ENCODE assay signal across 22 cellular contexts in the genomic region with DNA sequence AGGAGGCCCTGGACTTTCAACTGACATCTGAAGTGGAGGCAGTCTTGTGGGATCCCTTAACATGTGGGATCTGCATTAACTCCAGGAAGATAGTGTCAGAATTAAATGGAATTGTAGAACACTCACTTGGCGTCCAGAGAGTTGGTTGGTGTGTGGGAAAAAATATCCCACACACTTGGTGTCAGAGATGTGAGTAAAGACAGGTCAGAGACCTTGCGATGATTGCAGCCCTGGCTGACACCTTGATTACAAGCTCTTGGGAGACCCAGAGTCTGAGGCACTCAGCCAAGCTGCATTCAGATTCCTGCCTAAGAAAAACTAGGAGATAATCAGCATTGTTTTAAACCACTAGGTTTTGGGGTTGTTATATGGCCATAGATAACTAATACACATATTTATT. TPM values are rescaled to one million over a fixed set of nuclear protein-coding genes. Genes with fewer than 3 reads are reported as not detected.
DNase-seq lines count a peak whose midpoint lies in the region; ATAC-seq and TF ChIP-seq lines count a peak whose summit lies in the region.
"Had no signal": no experiment of that assay in that cellular context is flagged by ENCODE, and none has a peak within 500 bp of the region (broad histone marks: within the 10 kb centered on the region; RNA-seq: fewer than 3 reads in every experiment).

No MANE protein-coding gene starts in this region.

- peak overlapping the region in 6 of 11 experiments; percentile 13 to 61 (median 32); a peak in 9 of 22 replicates for H3K27ac ChIP-seq in BLaER1 treated with 17β-estradiol and CSF1 and Interleukin-3, amounts not matched to agents 10 nM and 100 nM
- H3K27ac ChIP-seq in endodermal cell (ENCODE audit: low read depth, low read length) (no peak overlapping the region), gastroesophageal sphincter (peak overlapping the region in 1 of 4 donors; percentile 29)
- H3K27ac ChIP-seq: upper lobe of right lung had no signal

- H3K9me3 Mint-ChIP-seq in endodermal cell (no peaks in the 10 kb centered on the region), nephron progenitor cell (peaks cover 3% of the 10 kb centered on the region)
- H3K9me3 Mint-ChIP-seq: activated CD4-positive, alpha-beta memory T cell treated with anti-CD3 and anti-CD28 coated beads, Interleukin-2, amount 10 ng/mL, durations not matched to agents 7 days and 5 days; activated naive CD4-positive, alpha-beta T cell treated with anti-CD3 and anti-CD28 coated beads for 36 hours; CD8-positive, alpha-beta T cell; mesothelial cell of epicardium; natural killer cell had no signal

- H3K36me3 ChIP-seq in BLaER1 treated with 17β-estradiol and CSF1 and Interleukin-3, amounts not matched to agents 10 nM and 100 nM = no peaks in the 10 kb centered on the region
- H3K36me3 ChIP-seq in endodermal cell (ENCODE audit: control insufficient read depth, insufficient read depth, low read length) (no peaks in the 10 kb centered on the region), gastroesophageal sphincter (no peaks in the 10 kb centered on the region)
- H3K36me3 ChIP-seq: sigmoid colon, upper lobe of right lung had no signal

- H3K4me3 Mint-ChIP-seq in endodermal cell (no peak overlapping the region), nephron progenitor cell (no peak overlapping the region)
- H3K4me3 Mint-ChIP-seq: activated CD4-positive, alpha-beta memory T cell treated with anti-CD3 and anti-CD28 coated beads, Interleukin-2, amount 10 ng/mL, durations not matched to agents 7 days and 5 days; activated naive CD4-positive, alpha-beta T cell treated with anti-CD3 and anti-CD28 coated beads for 36 hours; CD8-positive, alpha-beta T cell; mesothelial cell of epicardium; natural killer cell had no signal

- H3K4me3 ChIP-seq in BLaER1 treated with 17β-estradiol and CSF1 and Interleukin-3, amounts not matched to agents 10 nM and 100 nM = no peak overlapping the region
- H3K4me3 ChIP-seq in endodermal cell (ENCODE audit: low read length) = no peak overlapping the region
- H3K4me3 ChIP-seq in gastroesophageal sphincter = no peak overlapping the region
- H3K4me3 ChIP-seq: sigmoid colon, upper lobe of right lung had no signal

- no peak for TF ChIP-seq EP300 in gastroesophageal sphincter (IDR thresholded peaks at IDR 0.05)

- H3K27me3 ChIP-seq in BLaER1 treated with 17β-estradiol and CSF1 and Interleukin-3, amounts not matched to agents 10 nM and 100 nM = no peaks in the 10 kb centered on the region
- H3K27me3 ChIP-seq in endodermal cell (ENCODE audit: control insufficient read depth, insufficient read depth, low read length, poor library complexity, severe bottlenecking) = no peaks in the 10 kb centered on the region
- no peaks in the 10 kb centered on the region for H3K27me3 ChIP-seq in gastroesophageal sphincter
- H3K27me3 ChIP-seq: sigmoid colon, upper lobe of right lung had no signal

- WGBS in endodermal cell (ENCODE audit: insufficient coverage in 1 of 2, insufficient read length in 1 of 2), 2 experiments = 71% methylated on average over 2 of the region's 2 CpGs; no CpG with 5 or more reads in 1 of the 2 experiments
- 24 to 67% methylated on average over 1 to 2 of the region's 2 CpGs for WGBS in gastroesophageal sphincter (ENCODE audit: low coverage in 1 of 2), 2 donors

- H3K36me3 Mint-ChIP-seq in endodermal cell (ENCODE audit: low read depth) (no peaks in the 10 kb centered on the region), nephron progenitor cell (ENCODE audit: low read depth) (no peaks in the 10 kb centered on the region)
- H3K36me3 Mint-ChIP-seq: CD8-positive, alpha-beta T cell; mesothelial cell of epicardium; natural killer cell had no signal

- H3K4me1 ChIP-seq in BLaER1 treated with 17β-estradiol and CSF1 and Interleukin-3, amounts not matched to agents 10 nM and 100 nM = peaks cover 46 to 68% (median 61%) of the 10 kb centered on the region in 10 experiments
- H3K4me1 ChIP-seq in endodermal cell (ENCODE audit: control insufficient read depth, insufficient read depth, low read length) = peaks cover 9% of the 10 kb centered on the region
- H3K4me1 ChIP-seq in gastroesophageal sphincter = peaks cover 0 to 21% (median 0%) of the 10 kb centered on the region in 3 donors

- peaks cover 2% of the 10 kb centered on the region for H3K27me3 Mint-ChIP-seq in endodermal cell (ENCODE audit: insufficient read depth)
- no peaks in the 10 kb centered on the region for H3K27me3 Mint-ChIP-seq in nephron progenitor cell (ENCODE audit: low read depth, poor library complexity)

- TF ChIP-seq POLR2A in erythroblast (IDR thresholded peaks at IDR 0.05; ENCODE audit: low read length) (no peak), gastroesophageal sphincter (IDR thresholded peaks at IDR 0.05) (no peak)

- peak overlapping the region; percentile 55 to 90 (median 79); a peak in 21 of 22 replicates for H3K4me2 ChIP-seq in BLaER1 treated with 17β-estradiol and CSF1 and Interleukin-3, amounts not matched to agents 10 nM and 100 nM

- no peak overlapping the region for H3K9ac ChIP-seq in BLaER1 treated with 17β-estradiol and CSF1 and Interleukin-3, amounts not matched to agents 10 nM and 100 nM
- H3K9ac ChIP-seq in endodermal cell (ENCODE audit: extremely low read depth, low read length, poor library complexity, severe bottlenecking) = no peak overlapping the region

- ATAC-seq in gastroesophageal sphincter (no peak), HG03378 (IDR thresholded peaks at IDR 0.05; ENCODE audit: unreplicated experiment) (no peak)
- ATAC-seq: CD8-positive, alpha-beta T cell; left colon; upper lobe of right lung had no signal

- H3K4me1 Mint-ChIP-seq in endodermal cell (peaks cover 24% of the 10 kb centered on the region), nephron progenitor cell (peaks cover 48% of the 10 kb centered on the region)
- H3K4me1 Mint-ChIP-seq: natural killer cell had no signal

- no peaks in the 10 kb centered on the region for H4K20me1 ChIP-seq in BLaER1 treated with 17β-estradiol and CSF1 and Interleukin-3, amounts not matched to agents 10 nM and 100 nM

- no peaks in the 10 kb centered on the region for H3K9me3 ChIP-seq in BLaER1 treated with 17β-estradiol and CSF1 and Interleukin-3, amounts not matched to agents 10 nM and 100 nM (replicated peaks in 1 of 11)
- H3K9me3 ChIP-seq in endodermal cell (ENCODE audit: control insufficient read depth, low read length) = no peaks in the 10 kb centered on the region
- H3K9me3 ChIP-seq in gastroesophageal sphincter = no peaks in the 10 kb centered on the region
- H3K9me3 ChIP-seq: sigmoid colon, upper lobe of right lung had no signal

- H3K27ac Mint-ChIP-seq in endodermal cell (peak overlapping the region; percentile 48), nephron progenitor cell (peak overlapping the region; percentile 78)
- H3K27ac Mint-ChIP-seq: activated CD4-positive, alpha-beta memory T cell treated with anti-CD3 and anti-CD28 coated beads, Interleukin-2, amount 10 ng/mL, durations not matched to agents 7 days and 5 days; activated naive CD4-positive, alpha-beta T cell treated with anti-CD3 and anti-CD28 coated beads for 36 hours; CD8-positive, alpha-beta T cell; mesothelial cell of epicardium; natural killer cell had no signal

- DNase-seq in M059J (ENCODE audit: low read depth) (peak; percentile 23), endodermal cell (no peak), nephron progenitor cell (no peak), erythroblast (lab: John Stamatoyannopoulos, UW) (no peak)
- DNase-seq: activated CD4-positive, alpha-beta memory T cell treated with anti-CD3 and anti-CD28 coated beads, Interleukin-2, amount 10 ng/mL, durations not matched to agents 7 days and 5 days; activated T-cell treated with anti-CD3 and anti-CD28 coated beads, Interleukin-2, amount 50 U/mL, for 1 hour; amygdala; CD8-positive, alpha-beta T cell; DMS153; H7; head of caudate nucleus; left colon; natural killer cell; NCI-H1694; sigmoid colon; upper lobe of right lung had no signal

- TF ChIP-seq CTCF in endodermal cell (conservative IDR thresholded peaks at IDR 0.05) = no peak
- TF ChIP-seq CTCF in nephron progenitor cell (IDR thresholded peaks at IDR 0.05) = no peak
- TF ChIP-seq CTCF in gastroesophageal sphincter (IDR thresholded peaks at IDR 0.05) = no peak

RNA-seq across cellular contexts. Expression of gene TPCN2, which starts 7.2 kb away (rescaled TPM):
- total RNA-seq in M059J (2014; rRNA removed; shearing (Covaris generic)) = 3.0 and 4.0 TPM in 2 replicates
- 10 to 100 TPM; 20.7 to 27.9 TPM for total RNA-seq in endodermal cell
- 9.3 TPM for polyA plus RNA-seq in endodermal cell (2013, experiment 1 of 2)
- 8.0 TPM for polyA plus RNA-seq in endodermal cell (2013, experiment 2 of 2)
- 10 to 100 TPM; 16.8 to 33.8 (median 28.3) TPM for total RNA-seq in gastroesophageal sphincter

RNA-seq across cellular contexts. Expression of gene MRGPRF, which starts 28.5 kb away (rescaled TPM):
- 0.25 TPM in 1 of 2 replicates, not detected in the other for total RNA-seq in M059J (2014; rRNA removed; shearing (Covaris generic))
- 1 to 10 TPM; 3.7 to 4.7 TPM for total RNA-seq in endodermal cell
- 1.9 TPM for polyA plus RNA-seq in endodermal cell (2013, experiment 1 of 2)
- polyA plus RNA-seq in endodermal cell (2013, experiment 2 of 2) = 1.5 TPM
- total RNA-seq in gastroesophageal sphincter = 100 to 1,000 TPM in 3 of 4 donors, 10 to 100 TPM in 1; 88.9 to 213 (median 165) TPM
- total RNA-seq: activated CD4-positive, alpha-beta memory T cell treated with anti-CD3 and anti-CD28 coated beads, Interleukin-2, amount 10 ng/mL, durations not matched to agents 7 days and 5 days; activated naive CD4-positive, alpha-beta T cell treated with anti-CD3 and anti-CD28 coated beads for 36 hours; CD8-positive, alpha-beta T cell; G401; natural killer cell had no signal

Comparison
In these comparisons a context has a peak if more than half of its experiments do, and no peak if none do; other contexts are left out.
1. RNA of gene MRGPRF, which starts 28.5 kb away (total RNA-seq): 88.9 to 213 TPM in gastroesophageal sphincter; 3.7 to 4.7 TPM in endodermal cell and 0.25 TPM in M059J; every median in the first group is over 10 times any median in the second.